Comparison of ENCODE assay signal across 9 cellular contexts in the genomic region with DNA sequence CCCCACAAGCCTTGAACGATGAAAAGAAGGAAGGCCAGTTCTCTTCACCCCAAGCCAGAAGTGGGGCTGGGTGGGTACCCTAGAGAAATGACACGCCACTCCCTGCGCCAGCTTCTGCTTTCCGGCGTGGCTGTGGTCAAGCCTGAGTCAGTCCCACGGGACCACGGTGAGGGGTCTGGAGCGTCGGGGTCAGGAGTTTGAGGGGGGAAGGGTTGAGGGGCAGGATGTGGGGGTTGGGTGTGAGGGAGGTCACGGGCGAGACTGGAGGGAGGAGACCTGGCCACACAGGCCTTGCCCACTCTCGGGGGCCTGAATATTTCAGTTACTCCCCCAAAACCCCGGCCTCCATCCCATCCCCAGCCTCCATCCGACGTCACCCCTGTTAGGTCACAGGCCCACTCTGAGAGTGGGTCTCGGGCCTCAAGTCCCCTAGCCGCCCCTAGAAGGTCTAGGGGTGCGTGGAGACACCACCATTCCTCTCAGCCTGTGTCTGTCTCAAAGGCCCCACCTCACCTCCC. TPM values are rescaled to one million over a fixed set of nuclear protein-coding genes. Genes with fewer than 3 reads are reported as not detected.
DNase-seq lines count a peak whose midpoint lies in the region; ATAC-seq, FAIRE-seq and TF ChIP-seq lines count a peak whose summit lies in the region.
"Had no signal": no experiment of that assay in that cellular context is flagged by ENCODE, and none has a peak within 500 bp of the region (broad histone marks: within the 10 kb centered on the region; RNA-seq: fewer than 3 reads in every experiment).

No MANE protein-coding gene starts in this region.

- H3K27me3 ChIP-seq in mammary epithelial cell (ENCODE audit: insufficient read depth, low read length) = no peaks in the 10 kb centered on the region

- intact Hi-C loops in mammary epithelial cell (cut with micrococcal nuclease) (no loop called here), mucosa of descending colon (cut with DNase I, micrococcal nuclease) (no loop called here)

- no peak overlapping the region for H3K27ac ChIP-seq in mammary epithelial cell (ENCODE audit: insufficient read depth, low read depth, low read length)

- dilution Hi-C loops in mammary epithelial cell (cut with HindIII; ENCODE audit: low sequenced_read_pairs) = no loop called here

- in situ Hi-C loops in mammary epithelial cell (cut with MboI; ENCODE audit: low sequenced_read_pairs in 2 of 2) = no loop called here

- no peak overlapping the region for H3K9ac ChIP-seq in mammary epithelial cell (ENCODE audit: insufficient read depth, low read length)

- FAIRE-seq in urothelium cell line (lab: Jason Lieb, UNC) = no peak

- peak overlapping the region in 1 of 3 experiments; percentile 59 for H3K4me3 ChIP-seq in mammary epithelial cell (replicated peaks in 1 of 3; ENCODE audit: insufficient read depth in 1 of 3, low read depth in 2 of 3, low read length in 3 of 3)
- no peak overlapping the region for H3K4me3 ChIP-seq in mucosa of descending colon

- CTCF ChIA-PET in mammary epithelial cell (lab: Charles Lee; ENCODE audit: low non-redundant PET) = no interaction called here

- DNase-seq in mammary epithelial cell = no peak
- peak; percentile 54 to 87 (median 64) for DNase-seq in mucosa of descending colon
- no peak for DNase-seq in stimulated activated naive CD4-positive, alpha-beta T cell (lab: John Stamatoyannopoulos, UW)
- no peak for DNase-seq in superior temporal gyrus (ENCODE audit: extremely low spot score)
- no peak for DNase-seq in urothelium cell line (ENCODE audit: low spot score)

- 70% methylated on average over 5 of the region's 18 CpGs for WGBS in mammary epithelial cell (ENCODE audit: low coverage, missing lambda C conversion rate)

- no TSS peak for BruUV-seq in mammary epithelial cell (replicated peaks; lab: Mats Ljungman, UMichigan)

- H3K4me1 ChIP-seq in mammary epithelial cell (ENCODE audit: insufficient read depth, low read length) = peaks cover 10% of the 10 kb centered on the region
- H3K4me1 ChIP-seq in mucosa of descending colon (ENCODE audit: low read depth) = peaks cover 6% of the 10 kb centered on the region

- TF ChIP-seq CTCF in mammary epithelial cell (conservative IDR thresholded peaks at IDR 0.05 in 1 of 2, IDR thresholded peaks at IDR 0.05 in 1 of 2; ENCODE audit: extremely low read depth in 1 of 2, insufficient read depth in 1 of 2, low read depth in 1 of 2, low read length in 2 of 2) = no peak
- TF ChIP-seq CTCF in mucosa of descending colon (IDR thresholded peaks at IDR 0.05) = no peak

- no peaks in the 10 kb centered on the region for H3K79me2 ChIP-seq in mammary epithelial cell (ENCODE audit: insufficient read depth, low read length)

- H3K9me3 ChIP-seq in mammary epithelial cell (replicated peaks; ENCODE audit: insufficient read depth, low read length) = no peaks in the 10 kb centered on the region
- H3K9me3 ChIP-seq in mucosa of descending colon = no peaks in the 10 kb centered on the region

- H3K36me3 ChIP-seq in mammary epithelial cell (ENCODE audit: insufficient read depth, low read length) = no peaks in the 10 kb centered on the region
- H3K36me3 ChIP-seq in mucosa of descending colon (ENCODE audit: low read depth) = no peaks in the 10 kb centered on the region

- no peaks in the 10 kb centered on the region for H4K20me1 ChIP-seq in mammary epithelial cell (ENCODE audit: insufficient read depth, low read length)

- ATAC-seq in GM18511 (IDR thresholded peaks at IDR 0.05; ENCODE audit: unreplicated experiment) (peak; percentile 6), HG03469 (IDR thresholded peaks at IDR 0.05; ENCODE audit: unreplicated experiment) (peak; percentile 2), mucosa of descending colon (peak; percentile 16), GM19035 (IDR thresholded peaks at IDR 0.05; ENCODE audit: unreplicated experiment) (no peak)

- no peak overlapping the region for H3K4me2 ChIP-seq in mammary epithelial cell (ENCODE audit: insufficient read depth, low read depth, low read length)

- peak overlapping the region; percentile 95 for H2AFZ ChIP-seq in mammary epithelial cell (ENCODE audit: low read depth, low read length)

RNA-seq across cellular contexts. Expression of a gene that starts 0.5 kb away (rescaled TPM):
- total RNA-seq in mammary epithelial cell (10 to 100 TPM; 36.2 to 64.3 TPM), mucosa of descending colon (100 to 1,000 TPM in 1 of 3 donors, 10 to 100 TPM in 2; 46.6 to 122 (median 49.4) TPM)
- polyA plus RNA-seq in mammary epithelial cell = 61.3 TPM
- 45.0 TPM for polyA minus RNA-seq in mammary epithelial cell

RNA-seq across cellular contexts. Expression of a gene that starts 19.9 kb away (rescaled TPM):
- total RNA-seq in mammary epithelial cell (10 to 100 TPM; 16.8 to 22.5 TPM), mucosa of descending colon (10 to 100 TPM in 2 of 3 donors, 1 to 10 TPM in 1; 6.7 to 12.4 (median 12.0) TPM)
- 38.2 TPM for polyA plus RNA-seq in mammary epithelial cell
- polyA minus RNA-seq in mammary epithelial cell = 43.2 TPM

RNA-seq across cellular contexts. Expression of a gene that starts 20.1 kb away (rescaled TPM):
- total RNA-seq in mammary epithelial cell (10 to 100 TPM; 37.2 to 49.7 TPM), mucosa of descending colon (10 to 100 TPM; 31.6 to 40.0 (median 35.2) TPM)
- 22.5 TPM for polyA plus RNA-seq in mammary epithelial cell
- polyA minus RNA-seq in mammary epithelial cell = 13.3 TPM

RNA-seq across cellular contexts. Expression of a gene that starts 30.7 kb away (rescaled TPM):
- total RNA-seq in mammary epithelial cell = 1 to 10 TPM in 1 of 2 donors, under 1 TPM in 1; 0.33 to 1.8 TPM
- polyA plus RNA-seq in mammary epithelial cell = 1.9 TPM
- not detected for polyA minus RNA-seq in mammary epithelial cell
- total RNA-seq in mucosa of descending colon = 1 to 10 TPM; 5.7 to 7.6 (median 6.8) TPM

RNA-seq across cellular contexts. Expression of a gene that starts 53.1 kb away (rescaled TPM):
- total RNA-seq in mammary epithelial cell (not detected), mucosa of descending colon (1 to 10 TPM; 2.5 to 7.7 (median 6.2) TPM)
- not detected for polyA plus RNA-seq in mammary epithelial cell
- not detected for polyA minus RNA-seq in mammary epithelial cell
- total RNA-seq: T-helper 1 cell treated with Interleukin-12 subunit alpha and Interleukin-12 subunit beta and Interleukin-4 antibody, amounts not matched to agents 30 ng/mL and 1 ng/mL, for 36 hours had no signal

Comparison
In these comparisons a context has a peak if more than half of its experiments do, and no peak if none do; other contexts are left out.
1. DNase-seq: peak in mucosa of descending colon (3 of 3); none in mammary epithelial cell (single experiment), stimulated activated naive CD4-positive, alpha-beta T cell (0 of 6), superior temporal gyrus (single experiment) and urothelium cell line (single experiment).